ENCODE assay signal across 15 cellular contexts in genomic region chr11:41102471-41102870, GRCh38.
A peak's percentile ranks its signal among the peaks of the same experiment; 100 is the strongest.
DNase-seq lines count a peak whose midpoint lies in the region; ATAC-seq and TF ChIP-seq lines count a peak whose summit lies in the region.
"Had no signal": no experiment of that assay in that cellular context is flagged by ENCODE, and none has a peak within 500 bp of the region (broad histone marks: within the 10 kb centered on the region; RNA-seq: fewer than 3 reads in every experiment).

No MANE protein-coding gene starts in this region.

- ATAC-seq in GM18867 (IDR thresholded peaks at IDR 0.05; ENCODE audit: unreplicated experiment): peak; percentile 45
- peak; percentile 60 for ATAC-seq in HG03432 (IDR thresholded peaks at IDR 0.05; ENCODE audit: unreplicated experiment)
- ATAC-seq in GM18873 (IDR thresholded peaks at IDR 0.05; ENCODE audit: low FRiP score, unreplicated experiment): no peak
- ATAC-seq: HCT116, HepG2 had no signal

- H3K27ac ChIP-seq in OCI-LY3 (ENCODE audit: low read length): 0 out of 2 replicates have a peak overlapping the region, but pooled peaks have one; percentile 12
- H3K27ac ChIP-seq in MM.1S (ENCODE audit: low read length): no peak overlapping the region
- H3K27ac ChIP-seq: BLaER1 treated with 17β-estradiol and CSF1 and Interleukin-3, amounts not matched to agents 10 nM and 100 nM; KMS-11 had no signal

- no peak for TF ChIP-seq CTCF in GM12865 (IDR thresholded peaks at IDR 0.05; ENCODE audit: insufficient read depth, low read depth, low read length, missing control alignments)
- no peak for TF ChIP-seq CTCF in OCI-LY3 (IDR thresholded peaks at IDR 0.05; ENCODE audit: low read depth, low read length)
- TF ChIP-seq CTCF in MM.1S (IDR thresholded peaks at IDR 0.05; ENCODE audit: low read length): no peak

- peak; percentile 10 for DNase-seq in GM12865 (ENCODE audit: low read depth)
- DNase-seq in MM.1S: no peak
- no peak for DNase-seq in NCI-H510A (lab: John Stamatoyannopoulos, UW)
- DNase-seq: 8988T; Calu3; CD4-positive, CD25-positive, alpha-beta regulatory T cell; DMS 273 treated with DMSO at 0.1 percent for 48 hours had no signal

- H3K4me3 ChIP-seq in GM12865 (ENCODE audit: low read depth, low read length): no peak overlapping the region
- H3K4me3 ChIP-seq in OCI-LY3 (ENCODE audit: low read length): peak overlapping the region; percentile 39
- no peak overlapping the region for H3K4me3 ChIP-seq in MM.1S (ENCODE audit: low read length)
- H3K4me3 ChIP-seq: BLaER1 treated with 17β-estradiol and CSF1 and Interleukin-3, amounts not matched to agents 10 nM and 100 nM had no signal

- H3K9me2 ChIP-seq in MM.1S (replicated peaks; ENCODE audit: insufficient read depth, low read length): no peaks in the 10 kb centered on the region

- H3K4me2 ChIP-seq in OCI-LY3 (ENCODE audit: low read length) (peak overlapping the region; percentile 58), MM.1S (ENCODE audit: low read depth, low read length) (no peak overlapping the region)
- H3K4me2 ChIP-seq: BLaER1 treated with 17β-estradiol and CSF1 and Interleukin-3, amounts not matched to agents 10 nM and 100 nM; KMS-11 had no signal

- H3K36me3 ChIP-seq in OCI-LY3 (replicated peaks; ENCODE audit: low read depth, low read length): no peaks in the 10 kb centered on the region
- no peaks in the 10 kb centered on the region for H3K36me3 ChIP-seq in MM.1S (replicated peaks; ENCODE audit: insufficient read depth, low read length)
- H3K36me3 ChIP-seq: BLaER1 treated with 17β-estradiol and CSF1 and Interleukin-3, amounts not matched to agents 10 nM and 100 nM had no signal

- H3K9ac ChIP-seq in OCI-LY3 (ENCODE audit: low read length): no peak overlapping the region
- no peak overlapping the region for H3K9ac ChIP-seq in MM.1S (ENCODE audit: low read length)
- H3K9ac ChIP-seq: BLaER1 treated with 17β-estradiol and CSF1 and Interleukin-3, amounts not matched to agents 10 nM and 100 nM; KMS-11 had no signal

- no peaks in the 10 kb centered on the region for H4K20me1 ChIP-seq in OCI-LY3 (ENCODE audit: insufficient read depth, low read length)
- no peaks in the 10 kb centered on the region for H4K20me1 ChIP-seq in MM.1S (ENCODE audit: insufficient read depth, low read length)
- H4K20me1 ChIP-seq: BLaER1 treated with 17β-estradiol and CSF1 and Interleukin-3, amounts not matched to agents 10 nM and 100 nM had no signal

- H3K4me1 ChIP-seq in OCI-LY3 (ENCODE audit: low read length): peaks cover 14% of the 10 kb centered on the region
- H3K4me1 ChIP-seq in MM.1S (ENCODE audit: low read length): no peaks in the 10 kb centered on the region
- H3K4me1 ChIP-seq: BLaER1 treated with 17β-estradiol and CSF1 and Interleukin-3, amounts not matched to agents 10 nM and 100 nM had no signal

- H3K27me3 ChIP-seq in OCI-LY3 (ENCODE audit: low read depth, low read length) (no peaks in the 10 kb centered on the region), MM.1S (replicated peaks; ENCODE audit: insufficient read depth, low read length) (no peaks in the 10 kb centered on the region)
- H3K27me3 ChIP-seq: BLaER1 treated with 17β-estradiol and CSF1 and Interleukin-3, amounts not matched to agents 10 nM and 100 nM had no signal

- H2AFZ ChIP-seq in OCI-LY3 (ENCODE audit: low read depth, low read length) (no peak overlapping the region), MM.1S (ENCODE audit: low read length) (no peak overlapping the region)

- no peaks in the 10 kb centered on the region for H3K79me2 ChIP-seq in OCI-LY3 (ENCODE audit: low read length)
- no peaks in the 10 kb centered on the region for H3K79me2 ChIP-seq in MM.1S (ENCODE audit: low read length)

- H3F3A ChIP-seq in MM.1S (ENCODE audit: insufficient read depth, low read length): no peaks in the 10 kb centered on the region

- H3K9me3 ChIP-seq in OCI-LY3 (ENCODE audit: insufficient read depth, low read length): no peaks in the 10 kb centered on the region
- H3K9me3 ChIP-seq in MM.1S (replicated peaks; ENCODE audit: insufficient read depth, low read length): no peaks in the 10 kb centered on the region
- H3K9me3 ChIP-seq: BLaER1 treated with 17β-estradiol and CSF1 and Interleukin-3, amounts not matched to agents 10 nM and 100 nM had no signal
